ENCODE assay signal across 33 cellular contexts in genomic region chr9:135419106-135419505, GRCh38.
"Had no signal": no experiment of that assay in that cellular context is flagged by ENCODE, and none has a peak within 500 bp of the region (broad histone marks: within the 10 kb centered on the region; RNA-seq: fewer than 3 reads in every experiment).

No MANE protein-coding gene starts in this region.

- H3K9me3 Mint-ChIP-seq: activated CD4-positive, alpha-beta T cell treated with anti-CD3 and anti-CD28 coated beads, Interleukin-2, amount 10 ng/mL, durations not matched to agents 24 days and 14 days; central memory CD8-positive, alpha-beta T cell had no signal

- H3K4me1 Mint-ChIP-seq: activated CD4-positive, alpha-beta T cell treated with anti-CD3 and anti-CD28 coated beads, Interleukin-2, amount 10 ng/mL, durations not matched to agents 24 days and 14 days; central memory CD8-positive, alpha-beta T cell; nephron had no signal

- H3K27me3 Mint-ChIP-seq: activated CD4-positive, alpha-beta T cell treated with anti-CD3 and anti-CD28 coated beads, Interleukin-2, amount 10 ng/mL, durations not matched to agents 24 days and 14 days had no signal

- H3K36me3 Mint-ChIP-seq: activated CD4-positive, alpha-beta memory T cell treated with anti-CD3 and anti-CD28 coated beads for 36 hours had no signal

- H3K4me1 ChIP-seq: breast epithelium, gastrocnemius medialis, psoas muscle, sigmoid colon, testis, transverse colon had no signal

- H3K9me3 ChIP-seq: breast epithelium, gastrocnemius medialis, neutrophil, ovary, psoas muscle, sigmoid colon, testis had no signal

- H3K27me3 ChIP-seq: breast epithelium, ovary, testis had no signal

- H3K4me3 ChIP-seq: breast epithelium, gastrocnemius medialis, ovary, psoas muscle, sigmoid colon, testis, transverse colon had no signal

- DNase-seq: activated CD4-positive, alpha-beta memory T cell treated with anti-CD3 and anti-CD28 coated beads for 36 hours; activated CD4-positive, alpha-beta T cell treated with anti-CD3 and anti-CD28 coated beads, Interleukin-2, amount 10 ng/mL, durations not matched to agents 24 days and 14 days; activated CD4-positive, CD25-positive, alpha-beta regulatory T cell treated with anti-CD3 and anti-CD28 coated beads, Interleukin-2, amount 50 U/mL, for 72 hours; activated CD8-positive, alpha-beta memory T cell treated with anti-CD3 and anti-CD28 coated beads, Interleukin-2, amount 50 U/mL, for 4 hours; activated effector memory CD4-positive, alpha-beta T cell treated with anti-CD3 and anti-CD28 coated beads, Interleukin-2, amount 50 U/mL, for 16 hours; activated naive CD4-positive, alpha-beta T cell treated with anti-CD3 and anti-CD28 coated beads, Interleukin-2, amount 50 U/mL, for 16 hours; activated T-cell treated with anti-CD3 and anti-CD28 coated beads, Interleukin-2, amount 50 U/mL, for 1 hour; amygdala; dermis blood vessel endothelial cell; effector CD8-positive, alpha-beta T cell; erythroblast; gastrocnemius medialis; glutamatergic neuron; left colon; mammary epithelial cell; ovary; psoas muscle; sigmoid colon; small intestine; stimulated activated CD4-positive, alpha-beta T cell treated with anti-CD3 and anti-CD28 coated beads, Interleukin-4, amount 100 ng/mL, for 24 hours; stimulated activated CD8-positive, alpha-beta memory T cell treated with anti-CD3 and anti-CD28 coated beads, Interleukin-4, amount 100 ng/mL, for 48 hours; stimulated activated naive CD4-positive, alpha-beta T cell; T-helper 17 cell; T1000; testis; transverse colon had no signal

- H3K27ac Mint-ChIP-seq: activated CD4-positive, alpha-beta memory T cell treated with anti-CD3 and anti-CD28 coated beads for 36 hours; activated CD4-positive, alpha-beta T cell treated with anti-CD3 and anti-CD28 coated beads, Interleukin-2, amount 10 ng/mL, durations not matched to agents 24 days and 14 days; activated T-helper 1 cell treated with anti-CD3 and anti-CD28 coated beads, Interleukin-12 subunit alpha, Interleukin-12 subunit beta, Interleukin-2, Interleukin-4 antibody, amounts not matched to agents 30 ng/mL and 10 ng/mL and 1 ng/mL, durations not matched to agents 14 hours and 24 hours and 36 hours; nephron; T-helper 17 cell had no signal

- H3K27ac ChIP-seq: breast epithelium, gastrocnemius medialis, neutrophil, ovary, psoas muscle, sigmoid colon, testis, transverse colon had no signal

- FAIRE-seq: colon, keratinocyte, small intestine had no signal

- H3K4me3 Mint-ChIP-seq: activated CD4-positive, alpha-beta memory T cell treated with anti-CD3 and anti-CD28 coated beads for 36 hours; activated CD4-positive, alpha-beta T cell treated with anti-CD3 and anti-CD28 coated beads, Interleukin-2, amount 10 ng/mL, durations not matched to agents 24 days and 14 days; activated T-helper 1 cell treated with anti-CD3 and anti-CD28 coated beads, Interleukin-12 subunit alpha, Interleukin-12 subunit beta, Interleukin-2, Interleukin-4 antibody, amounts not matched to agents 30 ng/mL and 10 ng/mL and 1 ng/mL, durations not matched to agents 14 hours and 24 hours and 36 hours; central memory CD8-positive, alpha-beta T cell; nephron; T-helper 17 cell had no signal

- ATAC-seq: gastrocnemius medialis, left colon, psoas muscle, T-helper 17 cell had no signal

- H3K36me3 ChIP-seq: breast epithelium, gastrocnemius medialis, neutrophil, ovary, sigmoid colon, transverse colon had no signal
